ENCODE assay signal across 5 cellular contexts in the genomic region with DNA sequence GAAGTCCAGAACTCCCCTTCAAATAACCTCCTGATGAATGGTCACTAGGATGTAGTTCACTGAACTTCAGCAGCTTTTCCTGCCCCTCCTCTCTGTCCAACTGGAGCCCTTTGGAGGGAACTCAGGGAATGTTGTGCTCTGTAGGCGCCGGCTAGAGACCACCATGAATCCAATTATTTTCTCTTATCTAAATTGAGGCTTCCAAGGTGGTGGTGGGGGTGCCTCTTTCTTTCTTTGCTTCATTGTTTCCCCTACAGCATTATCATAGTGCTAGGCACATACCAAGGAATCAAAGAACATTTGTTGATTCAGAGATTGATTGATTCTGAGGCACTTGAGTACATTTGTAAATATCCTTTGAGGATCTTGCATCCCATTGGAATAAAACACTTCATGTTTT.
"Had no signal": no experiment of that assay in that cellular context is flagged by ENCODE, and none has a peak within 500 bp of the region (broad histone marks: within the 10 kb centered on the region; RNA-seq: fewer than 3 reads in every experiment).

No MANE protein-coding gene starts in this region.

- H3K4me1 Mint-ChIP-seq: GM23338, H9 had no signal

- ATAC-seq: GM23338, K562 had no signal

- DNase-seq: H9, HCEC 1CT, IMR-90 had no signal

- H3K9me3 Mint-ChIP-seq: GM23338, H9 had no signal

- H3K4me3 ChIP-seq: GM23338, K562 had no signal

- H3K4me2 ChIP-seq: GM23338 had no signal

- H3K27ac Mint-ChIP-seq: GM23338, H9 had no signal

- H3K4me3 Mint-ChIP-seq: GM23338, H9 had no signal
